Comparison of ENCODE assay signal across 2 cellular contexts in the genomic region with DNA sequence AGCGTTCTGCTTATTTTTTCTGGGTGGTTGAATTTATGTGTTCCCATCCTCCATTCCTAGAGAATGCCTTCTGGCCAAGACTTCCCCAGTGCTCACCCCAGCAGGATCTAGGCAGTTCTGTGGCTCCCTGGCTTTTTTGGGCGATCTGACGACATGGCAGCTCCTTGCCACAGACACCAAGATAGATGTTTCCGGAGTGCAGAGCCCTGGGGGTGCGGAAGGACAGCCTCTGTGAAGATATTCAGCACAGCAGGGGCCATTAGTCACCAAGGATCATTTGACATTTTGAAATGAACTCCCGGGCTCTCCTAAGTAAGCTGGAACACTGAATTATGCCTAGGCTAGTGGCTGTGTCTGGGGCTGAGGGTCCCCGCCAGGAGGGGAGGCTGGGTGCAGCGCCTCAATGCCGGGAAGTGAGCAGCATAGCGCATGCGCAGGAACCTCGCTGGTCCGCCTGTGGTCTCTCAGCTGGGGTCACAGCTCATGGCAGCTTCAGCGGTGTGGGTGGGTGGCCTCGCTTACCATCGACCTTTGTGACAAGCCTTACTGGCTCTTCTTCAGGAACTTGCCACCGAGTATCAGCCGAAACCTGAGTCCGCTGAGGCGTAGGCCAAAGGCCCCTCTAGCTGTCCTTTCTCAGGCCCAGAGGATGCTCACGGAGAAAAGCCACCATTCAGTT.
A peak's percentile ranks its signal among the peaks of the same experiment; 100 is the strongest.
TF ChIP-seq lines count a peak whose summit lies in the region.

No MANE protein-coding gene starts in this region.

TF ChIP-seq in K562, 482 proteins besides CTCF, POLR2A, EP300 and RAD21:
- no peak for TF ChIP-seq JUN (IDR thresholded peaks at IDR 0.05; ENCODE audit: borderline replicate concordance, low read depth, low read length)
- no peak for TF ChIP-seq JUN (CRISPR knock-in tag; IDR thresholded peaks at IDR 0.05; ENCODE audit: borderline replicate concordance)
- TF ChIP-seq BCL6 (CRISPR knock-in tag; IDR thresholded peaks at IDR 0.05): no peak
- TF ChIP-seq HNRNPUL1 (IDR thresholded peaks at IDR 0.05; ENCODE audit: low read length): no peak
- TF ChIP-seq ZNF121 (CRISPR knock-in tag; conservative IDR thresholded peaks at IDR 0.05): no peak
- TF ChIP-seq MEF2A (IDR thresholded peaks at IDR 0.05; ENCODE audit: control insufficient read depth, low read depth, low read length): no peak
- TF ChIP-seq RBFOX2 (IDR thresholded peaks at IDR 0.05; ENCODE audit: low read depth, low read length): no peak
- peak; percentile 87 to 89 for TF ChIP-seq NRF1 (conservative IDR thresholded peaks at IDR 0.05 in 1 of 2, IDR thresholded peaks at IDR 0.05 in 1 of 2)

TF ChIP-seq in WTC11, 78 proteins besides CTCF, POLR2A, EP300 and RAD21:
- no peak for TF ChIP-seq GTF2I (CRISPR knock-in tag; conservative IDR thresholded peaks at IDR 0.05)
- no peak for TF ChIP-seq ZNF423 (CRISPR knock-in tag; IDR thresholded peaks at IDR 0.05)
- TF ChIP-seq ZNF416 (CRISPR knock-in tag; IDR thresholded peaks at IDR 0.05): no peak
- TF ChIP-seq, protein P1, sequence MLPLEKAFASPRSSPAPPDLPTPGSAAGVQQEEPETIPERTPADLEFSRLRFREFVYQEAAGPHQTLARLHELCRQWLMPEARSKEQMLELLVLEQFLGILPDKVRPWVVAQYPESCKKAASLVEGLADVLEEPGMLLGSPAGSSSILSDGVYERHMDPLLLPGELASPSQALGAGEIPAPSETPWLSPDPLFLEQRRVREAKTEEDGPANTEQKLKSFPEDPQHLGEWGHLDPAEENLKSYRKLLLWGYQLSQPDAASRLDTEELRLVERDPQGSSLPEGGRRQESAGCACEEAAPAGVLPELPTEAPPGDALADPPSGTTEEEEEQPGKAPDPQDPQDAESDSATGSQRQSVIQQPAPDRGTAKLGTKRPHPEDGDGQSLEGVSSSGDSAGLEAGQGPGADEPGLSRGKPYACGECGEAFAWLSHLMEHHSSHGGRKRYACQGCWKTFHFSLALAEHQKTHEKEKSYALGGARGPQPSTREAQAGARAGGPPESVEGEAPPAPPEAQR (CRISPR knock-in tag; IDR thresholded peaks at IDR 0.05): no peak
- TF ChIP-seq, protein P2, sequence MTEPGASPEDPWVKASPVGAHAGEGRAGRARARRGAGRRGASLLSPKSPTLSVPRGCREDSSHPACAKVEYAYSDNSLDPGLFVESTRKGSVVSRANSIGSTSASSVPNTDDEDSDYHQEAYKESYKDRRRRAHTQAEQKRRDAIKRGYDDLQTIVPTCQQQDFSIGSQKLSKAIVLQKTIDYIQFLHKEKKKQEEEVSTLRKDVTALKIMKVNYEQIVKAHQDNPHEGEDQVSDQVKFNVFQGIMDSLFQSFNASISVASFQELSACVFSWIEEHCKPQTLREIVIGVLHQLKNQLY (CRISPR knock-in tag; IDR thresholded peaks at IDR 0.05): no peak
- TF ChIP-seq, protein P3, sequence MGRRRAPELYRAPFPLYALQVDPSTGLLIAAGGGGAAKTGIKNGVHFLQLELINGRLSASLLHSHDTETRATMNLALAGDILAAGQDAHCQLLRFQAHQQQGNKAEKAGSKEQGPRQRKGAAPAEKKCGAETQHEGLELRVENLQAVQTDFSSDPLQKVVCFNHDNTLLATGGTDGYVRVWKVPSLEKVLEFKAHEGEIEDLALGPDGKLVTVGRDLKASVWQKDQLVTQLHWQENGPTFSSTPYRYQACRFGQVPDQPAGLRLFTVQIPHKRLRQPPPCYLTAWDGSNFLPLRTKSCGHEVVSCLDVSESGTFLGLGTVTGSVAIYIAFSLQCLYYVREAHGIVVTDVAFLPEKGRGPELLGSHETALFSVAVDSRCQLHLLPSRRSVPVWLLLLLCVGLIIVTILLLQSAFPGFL (CRISPR knock-in tag; IDR thresholded peaks at IDR 0.05; ENCODE audit: borderline replicate concordance): no peak
- TF ChIP-seq ZNF219 (CRISPR knock-in tag; IDR thresholded peaks at IDR 0.05; ENCODE audit: borderline replicate concordance): no peak
- TF ChIP-seq, protein P4, sequence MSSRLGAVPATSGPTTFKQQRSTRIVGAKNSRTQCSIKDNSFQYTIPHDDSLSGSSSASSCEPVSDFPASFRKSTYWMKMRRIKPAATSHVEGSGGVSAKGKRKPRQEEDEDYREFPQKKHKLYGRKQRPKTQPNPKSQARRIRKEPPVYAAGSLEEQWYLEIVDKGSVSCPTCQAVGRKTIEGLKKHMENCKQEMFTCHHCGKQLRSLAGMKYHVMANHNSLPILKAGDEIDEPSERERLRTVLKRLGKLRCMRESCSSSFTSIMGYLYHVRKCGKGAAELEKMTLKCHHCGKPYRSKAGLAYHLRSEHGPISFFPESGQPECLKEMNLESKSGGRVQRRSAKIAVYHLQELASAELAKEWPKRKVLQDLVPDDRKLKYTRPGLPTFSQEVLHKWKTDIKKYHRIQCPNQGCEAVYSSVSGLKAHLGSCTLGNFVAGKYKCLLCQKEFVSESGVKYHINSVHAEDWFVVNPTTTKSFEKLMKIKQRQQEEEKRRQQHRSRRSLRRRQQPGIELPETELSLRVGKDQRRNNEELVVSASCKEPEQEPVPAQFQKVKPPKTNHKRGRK (CRISPR knock-in tag; IDR thresholded peaks at IDR 0.05; ENCODE audit: borderline replicate concordance): no peak
- TF ChIP-seq, protein P5, sequence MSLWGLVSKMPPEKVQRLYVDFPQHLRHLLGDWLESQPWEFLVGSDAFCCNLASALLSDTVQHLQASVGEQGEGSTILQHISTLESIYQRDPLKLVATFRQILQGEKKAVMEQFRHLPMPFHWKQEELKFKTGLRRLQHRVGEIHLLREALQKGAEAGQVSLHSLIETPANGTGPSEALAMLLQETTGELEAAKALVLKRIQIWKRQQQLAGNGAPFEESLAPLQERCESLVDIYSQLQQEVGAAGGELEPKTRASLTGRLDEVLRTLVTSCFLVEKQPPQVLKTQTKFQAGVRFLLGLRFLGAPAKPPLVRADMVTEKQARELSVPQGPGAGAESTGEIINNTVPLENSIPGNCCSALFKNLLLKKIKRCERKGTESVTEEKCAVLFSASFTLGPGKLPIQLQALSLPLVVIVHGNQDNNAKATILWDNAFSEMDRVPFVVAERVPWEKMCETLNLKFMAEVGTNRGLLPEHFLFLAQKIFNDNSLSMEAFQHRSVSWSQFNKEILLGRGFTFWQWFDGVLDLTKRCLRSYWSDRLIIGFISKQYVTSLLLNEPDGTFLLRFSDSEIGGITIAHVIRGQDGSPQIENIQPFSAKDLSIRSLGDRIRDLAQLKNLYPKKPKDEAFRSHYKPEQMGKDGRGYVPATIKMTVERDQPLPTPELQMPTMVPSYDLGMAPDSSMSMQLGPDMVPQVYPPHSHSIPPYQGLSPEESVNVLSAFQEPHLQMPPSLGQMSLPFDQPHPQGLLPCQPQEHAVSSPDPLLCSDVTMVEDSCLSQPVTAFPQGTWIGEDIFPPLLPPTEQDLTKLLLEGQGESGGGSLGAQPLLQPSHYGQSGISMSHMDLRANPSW (CRISPR knock-in tag; conservative IDR thresholded peaks at IDR 0.05; ENCODE audit: low read depth): no peak
- TF ChIP-seq FOXK1 (CRISPR knock-in tag; IDR thresholded peaks at IDR 0.05): no peak
